18 cellular contexts compared by ENCODE assay signal in the genomic region with DNA sequence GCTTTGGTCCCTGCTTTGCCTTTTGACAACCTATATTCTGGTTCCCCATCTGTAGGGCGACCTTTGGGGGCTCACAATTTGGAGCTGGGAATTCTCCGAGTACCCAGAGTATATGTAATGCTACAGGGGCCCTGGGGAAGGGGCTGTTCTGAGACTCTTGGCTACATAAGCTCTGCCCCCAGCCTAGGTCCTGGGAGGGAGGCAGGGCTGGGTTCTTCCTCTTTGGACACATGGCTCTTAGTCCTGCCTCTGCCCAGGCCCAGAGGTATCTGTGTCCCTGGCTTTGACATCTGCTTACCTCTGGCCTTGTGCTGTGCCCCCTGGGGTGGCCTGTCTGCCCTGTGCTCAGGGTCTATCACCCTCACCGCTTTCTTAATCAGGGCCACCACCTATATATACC.
"Had no signal": no experiment of that assay in that cellular context is flagged by ENCODE, and none has a peak within 500 bp of the region (broad histone marks: within the 10 kb centered on the region; RNA-seq: fewer than 3 reads in every experiment).

No MANE protein-coding gene starts in this region.

- ATAC-seq: foreskin keratinocyte; left colon; naive thymus-derived CD4-positive, alpha-beta T cell; sciatic nerve had no signal

- H3K27ac ChIP-seq: foreskin keratinocyte, hepatocyte, neutrophil, skin epidermis, stomach had no signal

- H3K27me3 ChIP-seq: foreskin keratinocyte, hepatocyte had no signal

- H3K4me3 Mint-ChIP-seq: endodermal cell; naive thymus-derived CD4-positive, alpha-beta T cell; nephron progenitor cell had no signal

- H3K36me3 ChIP-seq: neutrophil, stomach had no signal

- DNase-seq: dermis blood vessel endothelial cell; endodermal cell; erythroblast; foreskin keratinocyte; mammary epithelial cell; naive thymus-derived CD4-positive, alpha-beta T cell; nephron progenitor cell; stimulated activated CD4-positive, alpha-beta T cell treated with anti-CD3 and anti-CD28 coated beads, Interleukin-12 subunit alpha, Interleukin-12 subunit beta, amount 100 ng/mL, for 4 hours; stimulated activated naive CD4-positive, alpha-beta T cell; stomach; substantia nigra had no signal

- H3K9me3 ChIP-seq: neutrophil, stomach had no signal

- H3K4me3 ChIP-seq: hepatocyte, skin epidermis, stomach had no signal

- H3K36me3 Mint-ChIP-seq: naive thymus-derived CD4-positive, alpha-beta T cell had no signal

- H3K27ac Mint-ChIP-seq: endodermal cell; naive thymus-derived CD4-positive, alpha-beta T cell; nephron progenitor cell had no signal

- FAIRE-seq: colon, endothelial cell of umbilical vein had no signal

- H3K4me1 Mint-ChIP-seq: endodermal cell had no signal

- H3K4me1 ChIP-seq: foreskin keratinocyte, stomach had no signal

- H3K9me3 Mint-ChIP-seq: endodermal cell, nephron progenitor cell had no signal
